8 cellular contexts compared by ENCODE assay signal in the genomic region with DNA sequence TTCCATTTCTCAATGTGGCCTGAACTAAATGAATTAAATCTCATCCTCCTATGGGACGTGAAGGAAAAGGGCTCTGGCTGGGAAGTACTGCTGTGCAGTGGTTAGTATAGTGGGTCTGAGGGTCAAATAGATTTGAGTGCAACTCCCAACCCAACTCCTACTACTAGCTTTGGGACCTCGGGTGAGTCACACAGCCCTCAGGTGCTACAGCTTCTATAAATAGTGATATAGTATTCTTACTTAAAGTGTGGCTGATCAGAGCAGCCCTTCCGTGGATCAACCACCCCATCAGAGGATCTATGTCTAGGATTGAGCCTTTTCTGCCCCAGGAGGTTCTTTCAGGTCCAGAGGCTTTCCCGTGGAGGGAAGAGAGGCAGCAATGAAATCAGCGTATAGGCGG. TPM values are rescaled to one million over a fixed set of nuclear protein-coding genes. Genes with fewer than 3 reads are reported as not detected.
DNase-seq lines count a peak whose midpoint lies in the region; ATAC-seq, FAIRE-seq and TF ChIP-seq lines count a peak whose summit lies in the region.

No MANE protein-coding gene starts in this region.

- no peak overlapping the region for H3K9ac ChIP-seq in GM12878 (ENCODE audit: control insufficient read depth, insufficient read depth, low read length)

- H3K4me1 Mint-ChIP-seq in activated naive CD4-positive, alpha-beta T cell treated with anti-CD3 and anti-CD28 coated beads, Interleukin-2, amount 50 U/mL, for 24 hours, result peaks cover 14% of the 10 kb centered on the region

- no peaks in the 10 kb centered on the region for H3K79me2 ChIP-seq in GM12878 (ENCODE audit: control insufficient read depth, insufficient read depth, low read length)

- H3K9me3 Mint-ChIP-seq in activated naive CD4-positive, alpha-beta T cell treated with anti-CD3 and anti-CD28 coated beads, Interleukin-2, amount 50 U/mL, for 24 hours, result no peaks in the 10 kb centered on the region

- H3K27ac ChIP-seq in GM12878 (ENCODE audit: control insufficient read depth, insufficient read depth), result no peak overlapping the region
- peak overlapping the region; percentile 8 to 72 for H3K27ac ChIP-seq in lung (ENCODE audit: low read depth in 1 of 2, low read length in 1 of 2)
- H3K27ac ChIP-seq in uterus, result peak overlapping the region; percentile 89 to 94

- H3K9me3 ChIP-seq in GM12878 (replicated peaks; ENCODE audit: control insufficient read depth, insufficient read depth, low read length), result no peaks in the 10 kb centered on the region; the same call in 2 of the 3 replicates
- H3K9me3 ChIP-seq in lung (ENCODE audit: control insufficient read depth in 2 of 2, insufficient read depth in 1 of 2, low read length in 1 of 2), result no peaks in the 10 kb centered on the region
- H3K9me3 ChIP-seq in uterus, result no peaks in the 10 kb centered on the region

- no peak for TF ChIP-seq EP300 in GM12878 (IDR thresholded peaks at IDR 0.05; ENCODE audit: borderline replicate concordance in 1 of 2, control insufficient read depth in 1 of 2, low read depth in 2 of 2, low read length in 2 of 2)

- CTCF ChIA-PET in GM12878 (lab: Yijun Ruan, JAX), result interaction anchor here (0.7 to 2.6 kb wide), 7 partner anchors 10 to 211 kb away, joined by 3 to 6 read pairs (median 4); no protein-coding TSS in a partner anchor

- intact Hi-C loops in GM12878 (cut with micrococcal nuclease; ENCODE audit: unreplicated experiment), result loop anchor here (1.0 to 5.0 kb wide), 4 partner anchors 15 to 281 kb away; no protein-coding TSS in a partner anchor
- intact Hi-C loops in uterus (cut with DNase I; ENCODE audit: low total_unique reads), result loop anchor here (5.0 kb wide), 1 partner anchor 201 kb away; no protein-coding TSS in a partner anchor

- H3K36me3 ChIP-seq in GM12878 (ENCODE audit: control insufficient read depth in 2 of 2, insufficient read depth in 2 of 2, low read length in 1 of 2) (no peaks in the 10 kb centered on the region), lung (ENCODE audit: control insufficient read depth in 2 of 2, insufficient read depth in 2 of 2, low read length in 2 of 2) (no peaks in the 10 kb centered on the region), uterus (no peaks in the 10 kb centered on the region)

- in situ Hi-C loops in GM12878 (cut with MboI), result no loop called here

- H3K27me3 ChIP-seq in GM12878 (replicated peaks in 1 of 2; ENCODE audit: control insufficient read depth in 2 of 2, insufficient read depth in 2 of 2, low read length in 1 of 2) (peaks cover 2 to 17% of the 10 kb centered on the region in 2 experiments; a peak in 3 of 4 replicates), lung (ENCODE audit: control insufficient read depth, insufficient read depth) (no peaks in the 10 kb centered on the region), uterus (no peaks in the 10 kb centered on the region)

- FAIRE-seq in GM12878 (lab: Jason Lieb, UNC), result no peak

- no peak overlapping the region for H3K27ac Mint-ChIP-seq in activated naive CD4-positive, alpha-beta T cell treated with anti-CD3 and anti-CD28 coated beads, Interleukin-2, amount 50 U/mL, for 24 hours

- WGBS in GM12878 (ENCODE audit: insufficient coverage, insufficient replicate concordance, low lambda C conversion rate, missing lambda C conversion rate), result 4% methylated on average over 6 of the region's 6 CpGs
- WGBS in lung, 2 donors, result 13 to 18% methylated on average over 6 of the region's 6 CpGs

- H3K36me3 Mint-ChIP-seq in activated naive CD4-positive, alpha-beta T cell treated with anti-CD3 and anti-CD28 coated beads, Interleukin-2, amount 50 U/mL, for 24 hours, result no peaks in the 10 kb centered on the region

- H3K4me2 ChIP-seq in GM12878 (ENCODE audit: control insufficient read depth, insufficient read depth), result peak overlapping the region; percentile 87

- BruUV-seq in GM12878 (replicated peaks; lab: Mats Ljungman, UMichigan), result no TSS peak

- no peak for DNase-seq in activated naive CD4-positive, alpha-beta T cell treated with anti-CD3 and anti-CD28 coated beads, Interleukin-2, amount 50 U/mL, for 16 hours
- no peak for DNase-seq in GM12878 (ENCODE audit: low read depth, low spot score)
- no peak for DNase-seq in lung (ENCODE audit: low spot score)
- no peak for DNase-seq in uterus
- no peak for DNase-seq in DMS79 (lab: John Stamatoyannopoulos, UW)
- DNase-seq in SIG-M5 treated with dmso at 0.1 percent for 504 hours (lab: John Stamatoyannopoulos, UW; ENCODE audit: unreplicated experiment), result no peak

- SMC1A ChIA-PET in GM12878 (lab: Charles Lee; ENCODE audit: uncharacterized antibody, unreplicated experiment), result interaction anchor here (0.6 to 1.1 kb wide), 4 partner anchors 14 to 46 kb away, joined by 3 to 4 read pairs (median 3); no protein-coding TSS in a partner anchor

- TF ChIP-seq CTCF in GM12878 (IDR thresholded peaks at IDR 0.05 in 2 of 3, conservative IDR thresholded peaks at IDR 0.05 in 1 of 3; ENCODE audit: control insufficient read depth in 2 of 3, extremely low read depth in 1 of 3, insufficient read depth in 1 of 3, low read depth in 3 of 3, low read length in 3 of 3) (no peak), lung (IDR thresholded peaks at IDR 0.05; ENCODE audit: control extremely low read depth, extremely low read depth) (no peak), uterus (IDR thresholded peaks at IDR 0.05) (no peak)

- RAD21 ChIA-PET in GM12878 (lab: Charles Lee; ENCODE audit: unreplicated experiment), result interaction anchor here (0.8 to 5.9 kb wide), 5 partner anchors 13 to 286 kb away, joined by 3 to 52 read pairs (median 4); no protein-coding TSS in a partner anchor

- no peak overlapping the region for H2AFZ ChIP-seq in GM12878 (ENCODE audit: control insufficient read depth, low read depth, low read length)

- H3K4me3 ChIP-seq in GM12878, result peak overlapping the region; percentile 64; the same call in 1 of the 2 replicates
- H3K4me3 ChIP-seq in lung, result no peak overlapping the region
- peak overlapping the region; percentile 63 to 78 for H3K4me3 ChIP-seq in uterus

- TF ChIP-seq POLR2A in GM12878 (IDR thresholded peaks at IDR 0.05; ENCODE audit: low read depth, low read length) (no peak), uterus (IDR thresholded peaks at IDR 0.05) (no peak)

- no peaks in the 10 kb centered on the region for H4K20me1 ChIP-seq in GM12878 (ENCODE audit: control insufficient read depth, insufficient read depth)

- POLR2A ChIA-PET in GM12878 (lab: Charles Lee), result interaction anchor here (1.0 kb wide), 1 partner anchor 169 kb away, joined by 3 read pairs; no protein-coding TSS in a partner anchor

- ATAC-seq in GM12878 (no peak), lung (ENCODE audit: insufficient read depth, low FRiP score) (no peak), GM18867 (IDR thresholded peaks at IDR 0.05; ENCODE audit: unreplicated experiment) (no peak)

- no peak for TF ChIP-seq RAD21 in GM12878 (IDR thresholded peaks at IDR 0.05; ENCODE audit: insufficient read depth, low read depth, low read length)

- peaks cover 47% of the 10 kb centered on the region for H3K27me3 Mint-ChIP-seq in activated naive CD4-positive, alpha-beta T cell treated with anti-CD3 and anti-CD28 coated beads, Interleukin-2, amount 50 U/mL, for 24 hours

- no peaks in the 10 kb centered on the region for H3K4me1 ChIP-seq in GM12878 (ENCODE audit: control insufficient read depth, insufficient read depth, low read length)
- peaks cover 0 to 7% of the 10 kb centered on the region in 2 donors for H3K4me1 ChIP-seq in lung (ENCODE audit: control insufficient read depth in 2 of 2, insufficient read depth in 2 of 2, low read length in 2 of 2)
- H3K4me1 ChIP-seq in uterus, result no peaks in the 10 kb centered on the region

- H3K4me3 Mint-ChIP-seq in activated naive CD4-positive, alpha-beta T cell treated with anti-CD3 and anti-CD28 coated beads, Interleukin-2, amount 50 U/mL, for 24 hours, result peak overlapping the region; percentile 87

TF ChIP-seq in GM12878, 131 proteins besides CTCF, POLR2A, EP300 and RAD21:
- TF ChIP-seq STAT1 (conservative IDR thresholded peaks at IDR 0.05) (no peak), LARP7 (IDR thresholded peaks at IDR 0.05) (no peak), BMI1 (IDR thresholded peaks at IDR 0.05; ENCODE audit: borderline replicate concordance) (no peak), POLR2AphosphoS2 (IDR thresholded peaks at IDR 0.05; ENCODE audit: low read depth, low read length) (no peak), SMC3 (IDR thresholded peaks at IDR 0.05; ENCODE audit: borderline replicate concordance, low read length) (no peak), CBX5 (IDR thresholded peaks at IDR 0.05; ENCODE audit: low read depth) (no peak), ETV6 (conservative IDR thresholded peaks at IDR 0.05 in 1 of 2, IDR thresholded peaks at IDR 0.05 in 1 of 2; ENCODE audit: borderline replicate concordance in 1 of 2, low read depth in 1 of 2) (no peak), FOXK2 (IDR thresholded peaks at IDR 0.05) (no peak), NR2C1 (IDR thresholded peaks at IDR 0.05) (no peak), EZH2 (IDR thresholded peaks at IDR 0.05; ENCODE audit: borderline replicate concordance, control insufficient read depth, low read depth, low read length) (no peak)
TF ChIP-seq in GM12878: peak in this region for 0.

RNA-seq across cellular contexts. Expression of gene UST, which starts 0.9 kb away (rescaled TPM):
- total RNA-seq in GM12878 (2013; cell fraction: nucleolus; rRNA removed), result 88.0 and 95.1 TPM in 2 replicates
- total RNA-seq in GM12878 (2014; rRNA removed) (1.6 and 2.1 TPM in 2 replicates), GM12878 (2014; rRNA removed; fragmentation: Illumina TruSeq; extraction: Trizol) (2.1 and 2.7 TPM in 2 replicates), GM12878 (2021) (2.2 and 2.4 TPM in 2 replicates), lung (10 to 100 TPM in 1 of 2 donors, 1 to 10 TPM in 1; 8.6 to 24.0 TPM), uterus (10 to 100 TPM in 3 of 4 donors, 1 to 10 TPM in 1; 6.1 to 23.2 (median 17.2) TPM)
- 6.3 TPM for polyA plus RNA-seq in GM12878 (2011; ENCODE audit: low read depth)
- polyA plus RNA-seq in GM12878 (2011; rRNA removed) (43.3 and 58.0 TPM in 2 replicates), GM12878 (2014; fragmentation: Illumina TruSeq; extraction: Trizol) (2.4 and 3.8 TPM in 2 replicates), GM12878 (2014; fragmentation: Nextera tagmentation; extraction: Ambion mirVana) (1 to 10 TPM; 3.6 to 3.7 TPM), GM12878 (2014; rRNA removed) (1.4 and 1.8 TPM in 2 replicates), GM12878 (2016; fragmentation: Nextera tagmentation; extraction: Ambion mirVana) (1 to 10 TPM in 1 of 2 experiments, under 1 TPM in 1; 0.74 to 1.7 TPM), lung (1 to 10 TPM; 4.5 to 5.7 TPM)
- polyA plus RNA-seq in GM12878 (2011; cell fraction: cytosol; rRNA removed), result 25.8 and 30.4 TPM in 2 replicates
- 23.1 and 29.5 TPM in 2 replicates for polyA plus RNA-seq in GM12878 (2011; cell fraction: nucleus; rRNA removed)
- 2.6 and 4.9 TPM in 2 replicates for polyA plus RNA-seq in GM12878 (2012)
- polyA minus RNA-seq in GM12878 (2011; rRNA and poly(A)+ RNA removed), result 38.6 and 38.8 TPM in 2 replicates
- 14.5 and 17.2 TPM in 2 replicates for polyA minus RNA-seq in GM12878 (2011; cell fraction: cytosol; rRNA and poly(A)+ RNA removed)
- 27.8 and 36.4 TPM in 2 replicates for polyA minus RNA-seq in GM12878 (2011; cell fraction: nucleus; rRNA and poly(A)+ RNA removed)
